In genomic region chr7:136183981-136184380, GRCh38 we compare ENCODE assay signal across 15 cellular contexts.
DNase-seq lines count a peak whose midpoint lies in the region; ATAC-seq, FAIRE-seq and TF ChIP-seq lines count a peak whose summit lies in the region.
"Had no signal": no experiment of that assay in that cellular context is flagged by ENCODE, and none has a peak within 500 bp of the region (broad histone marks: within the 10 kb centered on the region; RNA-seq: fewer than 3 reads in every experiment).

No MANE protein-coding gene starts in this region.

- no peaks in the 10 kb centered on the region for H3K4me1 ChIP-seq in IMR-90 (ENCODE audit: control insufficient read depth, insufficient read depth, low read length)
- H3K4me1 ChIP-seq in K562 (replicated peaks in 1 of 2; ENCODE audit: control insufficient read depth in 2 of 2, insufficient read depth in 2 of 2, low read length in 2 of 2) = no peaks in the 10 kb centered on the region; a peak in 1 of 5 replicates
- H3K4me1 ChIP-seq: foreskin keratinocyte had no signal

- H4K8ac ChIP-seq in IMR-90 (ENCODE audit: low read depth in 2 of 2, low read length in 2 of 2) = no peak overlapping the region

- POLR2A ChIA-PET in AG04450 (lab: Yijun Ruan, JAX) = no interaction called here
- POLR2A ChIA-PET in IMR-90 (lab: Charles Lee; ENCODE audit: unreplicated experiment) = no interaction called here
- POLR2A ChIA-PET in K562 (lab: Yijun Ruan, JAX) = interaction anchor here (0.6 to 1.3 kb wide), 2 partner anchors 10 to 44 kb away, joined by 3 read pairs; no protein-coding TSS in a partner anchor

- H2BK5ac ChIP-seq in IMR-90 (ENCODE audit: low read depth, low read length, poor library complexity, severe bottlenecking) = no peak overlapping the region

- H4K91ac ChIP-seq in IMR-90 (ENCODE audit: insufficient read depth, low read depth, low read length) = no peak overlapping the region

- H3K56ac ChIP-seq in IMR-90 (ENCODE audit: extremely low read depth, insufficient read depth, low read length) = no peak overlapping the region

- in situ Hi-C loops in IMR-90 (cut with MboI; ENCODE audit: low sequenced_read_pairs) = no loop called here
- in situ Hi-C loops in K562 (cut with MboI) = no loop called here

- H4K5ac ChIP-seq in IMR-90 (ENCODE audit: low read depth, low read length) = no peak overlapping the region

- no peak overlapping the region for H2AK9ac ChIP-seq in IMR-90 (replicated peaks; ENCODE audit: low read depth, low read length, poor library complexity)

- CTCF ChIA-PET in AG04450 (lab: Charles Lee) (interaction anchor here (0.6 kb wide), 1 partner anchor 1442 kb away, joined by 3 read pairs; no protein-coding TSS in a partner anchor), IMR-90 (lab: Yijun Ruan, JAX) (no interaction called here), K562 (lab: Yijun Ruan, JAX; ENCODE audit: low intra/inter-chr PET ratio) (no interaction called here)

- no peak for TF ChIP-seq EP300 in K562 (IDR thresholded peaks at IDR 0.05; ENCODE audit: low read length)

- FAIRE-seq in K562 (lab: Jason Lieb, UNC) = no peak

- no peaks in the 10 kb centered on the region for H3K79me1 ChIP-seq in IMR-90 (ENCODE audit: low read depth in 1 of 2, low read length in 2 of 2)

- H3K9me3 ChIP-seq in AG04450 (ENCODE audit: control insufficient read depth, insufficient read depth, low read length) (no peaks in the 10 kb centered on the region), IMR-90 (ENCODE audit: control insufficient read depth, insufficient read depth, low read length) (no peaks in the 10 kb centered on the region), K562 (replicated peaks; ENCODE audit: control insufficient read depth, insufficient read depth, low read depth, low read length) (no peaks in the 10 kb centered on the region)

- no peak for TF ChIP-seq POLR2A in IMR-90 (IDR thresholded peaks at IDR 0.05; ENCODE audit: low read depth, low read length)
- no peak for TF ChIP-seq POLR2A in K562 (conservative IDR thresholded peaks at IDR 0.05)

- H3K4ac ChIP-seq in IMR-90 (ENCODE audit: low read depth, low read length) = no peak overlapping the region

- ATAC-seq in IMR-90 (ENCODE audit: low read depth) (peak; percentile 60), K562 (peak; percentile 81)
- ATAC-seq: foreskin keratinocyte had no signal

- H3K4me2 ChIP-seq in IMR-90 (ENCODE audit: low read depth, low read length) = no peak overlapping the region
- no peak overlapping the region for H3K4me2 ChIP-seq in K562 (ENCODE audit: insufficient read depth, low read length)

- no peak overlapping the region for H3K23ac ChIP-seq in IMR-90 (ENCODE audit: low read depth, low read length)

- dilution Hi-C loops in IMR-90 (cut with HindIII; ENCODE audit: low sequenced_read_pairs, unreplicated experiment) = no loop called here

- H3K18ac ChIP-seq in IMR-90 (ENCODE audit: low read depth, low read length) = no peak overlapping the region

- no peak overlapping the region for H3K14ac ChIP-seq in IMR-90 (replicated peaks; ENCODE audit: low read depth, low read length)

- H3K4me3 ChIP-seq in AG04450 (ENCODE audit: low read depth, low read length) (no peak overlapping the region), IMR-90 (ENCODE audit: insufficient read depth, low read depth, low read length) (no peak overlapping the region), K562 (no peak overlapping the region), kidney epithelial cell (ENCODE audit: low read depth, low read length) (no peak overlapping the region)
- H3K4me3 ChIP-seq: lung had no signal

- H3K9me1 ChIP-seq in IMR-90 (ENCODE audit: insufficient read depth, low read length) (no peaks in the 10 kb centered on the region), K562 (ENCODE audit: control insufficient read depth, insufficient read depth, low read length) (no peaks in the 10 kb centered on the region)

- H3K27me3 ChIP-seq in AG04450 (ENCODE audit: control insufficient read depth, insufficient read depth, low read length) (no peaks in the 10 kb centered on the region), IMR-90 (ENCODE audit: control insufficient read depth, insufficient read depth, low read length) (no peaks in the 10 kb centered on the region), K562 (ENCODE audit: control insufficient read depth in 2 of 2, insufficient read depth in 2 of 2, low read length in 2 of 2) (no peaks in the 10 kb centered on the region), kidney epithelial cell (ENCODE audit: control insufficient read depth, insufficient read depth, low read length) (no peaks in the 10 kb centered on the region)
- H3K27me3 ChIP-seq: foreskin keratinocyte had no signal

- H2AK5ac ChIP-seq in IMR-90 (ENCODE audit: low read depth, low read length) = no peak overlapping the region

- H3K79me2 ChIP-seq in K562 (ENCODE audit: control insufficient read depth, insufficient read depth, low read length) = peaks cover 2% of the 10 kb centered on the region; the same call in 1 of the 3 replicates

- H4K20me1 ChIP-seq in IMR-90 (ENCODE audit: insufficient read depth, low read length) (no peaks in the 10 kb centered on the region), K562 (replicated peaks; ENCODE audit: control insufficient read depth, insufficient read depth, low read length) (no peaks in the 10 kb centered on the region)

- intact Hi-C loops in IMR-90 (cut with micrococcal nuclease) (no loop called here), K562 (cut with micrococcal nuclease) (loop anchor here (10.0 kb wide), 1 partner anchor 379 kb away; no protein-coding TSS in a partner anchor)

- no CpG with 5 or more reads among the region's 2 CpGs for WGBS in IMR-90 (ENCODE audit: extremely low coverage in 2 of 2, insufficient read length in 1 of 2), 2 experiments
- WGBS in K562 (ENCODE audit: insufficient coverage, low coverage, missing lambda C conversion rate) = 42% methylated on average over 2 of the region's 2 CpGs

- DNase-seq in AG04450 (ENCODE audit: low read depth, low spot score) = no peak
- peak; percentile 10 for DNase-seq in IMR-90
- DNase-seq in K562 (ENCODE audit: extremely low read depth in 1 of 4, low spot score in 3 of 4) = peak in 1 of 4 experiments; percentile 40
- no peak for DNase-seq in kidney epithelial cell (ENCODE audit: low read depth)
- no peak for DNase-seq in T1000 (lab: John Stamatoyannopoulos, UW)
- no peak for DNase-seq in NCI-H2107 treated with DMSO at 0.1 percent for 48 hours (lab: John Stamatoyannopoulos, UW; ENCODE audit: unreplicated experiment)
- no peak for DNase-seq in SW 1271 (lab: John Stamatoyannopoulos, UW)
- DNase-seq in SHP77 treated with DMSO at 0.1 percent for 48 hours (lab: John Stamatoyannopoulos, UW) = no peak
- DNase-seq: activated naive CD4-positive, alpha-beta T cell treated with anti-CD3 and anti-CD28 coated beads, Interleukin-2, amount 50 U/mL, for 16 hours; CD4-positive, alpha-beta T cell; dermis blood vessel endothelial cell; foreskin keratinocyte; NCI-H345; stimulated activated CD4-positive, alpha-beta T cell treated with anti-CD3 and anti-CD28 coated beads, Interleukin-4, amount 100 ng/mL, for 4 hours had no signal

- no peak overlapping the region for H2BK20ac ChIP-seq in IMR-90 (ENCODE audit: low read depth, low read length)

- TF ChIP-seq CTCF in AG04450 (IDR thresholded peaks at IDR 0.05; ENCODE audit: low read depth, low read length) (peak; percentile 45), IMR-90 (conservative IDR thresholded peaks at IDR 0.05; ENCODE audit: low read depth, low read length) (0 out of 2 replicates have a peak, but pooled peaks have one; percentile 19), K562 (IDR thresholded peaks at IDR 0.05 in 2 of 3, conservative IDR thresholded peaks at IDR 0.05 in 1 of 3; ENCODE audit: insufficient read depth in 2 of 3, low read depth in 1 of 3, low read length in 3 of 3) (peak; percentile 9 to 39 (median 31); a peak in 3 of 6 replicates), kidney epithelial cell (IDR thresholded peaks at IDR 0.05; ENCODE audit: insufficient read depth, low read length, poor library complexity, severe bottlenecking) (peak; percentile 5)

- no peak overlapping the region for H2BK15ac ChIP-seq in IMR-90 (ENCODE audit: low read depth, low read length)

- no peak overlapping the region for H2BK120ac ChIP-seq in IMR-90 (ENCODE audit: low read depth, low read length)

- H2AFZ ChIP-seq in IMR-90 (replicated peaks; ENCODE audit: low read length, poor library complexity) = no peak overlapping the region
- H2AFZ ChIP-seq in K562 (ENCODE audit: low read depth, low read length) = no peak overlapping the region

- H3K9ac ChIP-seq in IMR-90 (ENCODE audit: low read depth, low read length) = no peak overlapping the region
- H3K9ac ChIP-seq in K562 (ENCODE audit: insufficient read depth in 1 of 2, low read depth in 2 of 2, low read length in 2 of 2) = no peak overlapping the region

- H3K36me3 ChIP-seq in IMR-90 (ENCODE audit: control insufficient read depth, insufficient read depth, low read length) = no peaks in the 10 kb centered on the region
- H3K36me3 ChIP-seq in K562 (ENCODE audit: control insufficient read depth, insufficient read depth, low read length) = peaks cover 7% of the 10 kb centered on the region; the same call in 1 of the 3 replicates
- no peaks in the 10 kb centered on the region for H3K36me3 ChIP-seq in kidney epithelial cell (ENCODE audit: control insufficient read depth, insufficient read depth, low read length)

- BruUV-seq in IMR-90 (replicated peaks; lab: Mats Ljungman, UMichigan) (no TSS peak), K562 (replicated peaks; lab: Mats Ljungman, UMichigan) (no TSS peak)

- no peak for TF ChIP-seq RAD21 in IMR-90 (IDR thresholded peaks at IDR 0.05; ENCODE audit: low read length)
- peak; percentile 33 to 53 for TF ChIP-seq RAD21 in K562 (CRISPR knock-in tag; conservative IDR thresholded peaks at IDR 0.05 in 1 of 2, IDR thresholded peaks at IDR 0.05 in 1 of 2)

- H3K27ac ChIP-seq in AG04450 (ENCODE audit: low read depth, low read length) (no peak overlapping the region), IMR-90 (ENCODE audit: insufficient read depth, low read length) (no peak overlapping the region), K562 (ENCODE audit: extremely low read depth, low read depth, low read length) (no peak overlapping the region)
- H3K27ac ChIP-seq: foreskin keratinocyte had no signal

TF ChIP-seq in IMR-90, 13 proteins besides CTCF, POLR2A, EP300 and RAD21 (continues in another document):
- no peak for TF ChIP-seq NFE2L2 (IDR thresholded peaks at IDR 0.05; ENCODE audit: low read depth, low read length)

TF ChIP-seq in K562, 482 proteins besides CTCF, POLR2A, EP300 and RAD21 (continues in another document):
- TF ChIP-seq KDM5B (IDR thresholded peaks at IDR 0.05; ENCODE audit: insufficient replicate concordance, low read depth, low read length) (no peak), EHMT2 (IDR thresholded peaks at IDR 0.05) (peak; percentile 31; the same call in 1 of the 2 replicates), STAT5A (IDR thresholded peaks at IDR 0.05; ENCODE audit: borderline replicate concordance, low read length) (no peak)
